ENCODE assay signal across 8 cellular contexts in genomic region chr21:39381009-39381408, GRCh38. TPM values are rescaled to one million over a fixed set of nuclear protein-coding genes. Genes with fewer than 3 reads are reported as not detected.
DNase-seq lines count a peak whose midpoint lies in the region; TF ChIP-seq lines count a peak whose summit lies in the region.

No MANE protein-coding gene starts in this region.

- H3K4me3 Mint-ChIP-seq in activated naive CD8-positive, alpha-beta T cell treated with anti-CD3 and anti-CD28 coated beads for 36 hours, result peak overlapping the region; percentile 95

- CTCF ChIA-PET in HEK293 (lab: Yijun Ruan, JAX), result interaction anchor here (0.7 to 1.3 kb wide), 3 partner anchors 31 to 60 kb away, joined by 3 read pairs; no protein-coding TSS in a partner anchor

- no peak for DNase-seq in activated naive CD8-positive, alpha-beta T cell treated with anti-CD3 and anti-CD28 coated beads for 36 hours
- no peak for DNase-seq in kidney epithelial cell (ENCODE audit: low read depth)
- no peak for DNase-seq in mucosa of gallbladder (ENCODE audit: low spot score)
- no peak for DNase-seq in ureter (ENCODE audit: low spot score)
- no peak for DNase-seq in activated CD4-positive, alpha-beta T cell treated with anti-CD3 and anti-CD28 coated beads for 1 hour

- no peaks in the 10 kb centered on the region for H3K9me3 ChIP-seq in HEK293 (ENCODE audit: control insufficient read depth, insufficient read depth, low read depth, low read length)

- no peaks in the 10 kb centered on the region for H3K27me3 Mint-ChIP-seq in activated naive CD8-positive, alpha-beta T cell treated with anti-CD3 and anti-CD28 coated beads for 36 hours

- H3K36me3 ChIP-seq in HEK293 (ENCODE audit: control insufficient read depth in 2 of 2, insufficient read depth in 1 of 2, low read length in 2 of 2) (no peaks in the 10 kb centered on the region; a peak in 1 of 3 replicates), kidney epithelial cell (ENCODE audit: control insufficient read depth, insufficient read depth, low read length) (no peaks in the 10 kb centered on the region)

- H3K4me1 ChIP-seq in HEK293 (ENCODE audit: control insufficient read depth, insufficient read depth, low read length), result peaks cover 5% of the 10 kb centered on the region; the same call in 1 of the 2 replicates

- peaks cover 20% of the 10 kb centered on the region for H3K4me1 Mint-ChIP-seq in activated naive CD8-positive, alpha-beta T cell treated with anti-CD3 and anti-CD28 coated beads for 36 hours

- TF ChIP-seq CTCF in 22Rv1 (IDR thresholded peaks at IDR 0.05) (no peak), HEK293 (tag by site-specific recombination; IDR thresholded peaks at IDR 0.05) (no peak), kidney epithelial cell (IDR thresholded peaks at IDR 0.05; ENCODE audit: insufficient read depth, low read length, poor library complexity, severe bottlenecking) (no peak)

- H3K4me3 ChIP-seq in HEK293 (ENCODE audit: low read depth, low read length), result peak overlapping the region; percentile 72
- H3K4me3 ChIP-seq in kidney epithelial cell (ENCODE audit: low read depth, low read length), result peak overlapping the region; percentile 93

- no peaks in the 10 kb centered on the region for H3K9me3 Mint-ChIP-seq in activated naive CD8-positive, alpha-beta T cell treated with anti-CD3 and anti-CD28 coated beads for 36 hours

- peak overlapping the region; percentile 77 for H3K27ac ChIP-seq in 22Rv1
- H3K27ac ChIP-seq in HEK293 (ENCODE audit: extremely low read depth, low read depth, low read length), result no peak overlapping the region
- peak overlapping the region; percentile 27 for H3K27ac ChIP-seq in temporal lobe (ENCODE audit: low read depth, low read length)

- POLR2A ChIA-PET in HEK293 (lab: Yijun Ruan, JAX), result interaction anchor here (1.2 to 1.9 kb wide), 6 partner anchors 17 to 197 kb away, joined by 3 to 29 read pairs (median 8); partner anchors contain the start of genes BRWD1, HMGN1 and PSMG1

- H3K27me3 ChIP-seq in kidney epithelial cell (ENCODE audit: control insufficient read depth, insufficient read depth, low read length), result no peaks in the 10 kb centered on the region

- H3K36me3 Mint-ChIP-seq in activated naive CD8-positive, alpha-beta T cell treated with anti-CD3 and anti-CD28 coated beads for 36 hours, result no peaks in the 10 kb centered on the region

- peak overlapping the region; percentile 15 for H3K27ac Mint-ChIP-seq in activated naive CD8-positive, alpha-beta T cell treated with anti-CD3 and anti-CD28 coated beads for 36 hours

TF ChIP-seq in HEK293, 187 proteins besides CTCF, POLR2A, EP300 and RAD21 (continues in another document):
- TF ChIP-seq PRDM2 (tag by site-specific recombination; IDR thresholded peaks at IDR 0.05; ENCODE audit: borderline replicate concordance), result no peak
- no peak for TF ChIP-seq ZNF362 (tag by site-specific recombination; IDR thresholded peaks at IDR 0.05)
- TF ChIP-seq ZNF366 (tag by site-specific recombination; conservative IDR thresholded peaks at IDR 0.05), result peak; percentile 61
- TF ChIP-seq KLF8 (tag by site-specific recombination; IDR thresholded peaks at IDR 0.05), result peak; percentile 76
- TF ChIP-seq SP3 (tag by site-specific recombination; IDR thresholded peaks at IDR 0.05), result peak; percentile 84
- TF ChIP-seq ZNF214 (tag by site-specific recombination; IDR thresholded peaks at IDR 0.05; ENCODE audit: borderline replicate concordance), result no peak
- no peak for TF ChIP-seq ZNF416 (tag by site-specific recombination; IDR thresholded peaks at IDR 0.05)
- peak; percentile 56 for TF ChIP-seq KLF9 (tag by site-specific recombination; IDR thresholded peaks at IDR 0.05; ENCODE audit: low read depth)
- peak; percentile 49; the same call in 1 of the 2 replicates for TF ChIP-seq IKZF3 (tag by site-specific recombination; IDR thresholded peaks at IDR 0.05)
- peak; percentile 62 for TF ChIP-seq PATZ1 (tag by site-specific recombination; IDR thresholded peaks at IDR 0.05)
- no peak for TF ChIP-seq ZNF621 (tag by site-specific recombination; IDR thresholded peaks at IDR 0.05)
- TF ChIP-seq ZSCAN23 (tag by site-specific recombination; IDR thresholded peaks at IDR 0.05), result no peak
- TF ChIP-seq ZBTB20 (tag by site-specific recombination; IDR thresholded peaks at IDR 0.05), result peak; percentile 18; the same call in 1 of the 2 replicates
- TF ChIP-seq ZNF26 (tag by site-specific recombination; IDR thresholded peaks at IDR 0.05), result no peak

RNA-seq across cellular contexts. Expression of gene HMGN1, which starts 32.1 kb away (rescaled TPM):
- total RNA-seq in activated naive CD8-positive, alpha-beta T cell treated with anti-CD3 and anti-CD28 coated beads for 36 hours, result 100 to 1,000 TPM; 432 to 501 TPM
- 330 and 352 TPM in 2 replicates for total RNA-seq in kidney epithelial cell
- total RNA-seq in temporal lobe, result 127 TPM
- total RNA-seq in mucosa of gallbladder, result 191 TPM
- total RNA-seq in ureter, result 225 TPM
